In genomic region chr2:174224665-174225288, GRCh38 we compare ENCODE assay signal across 2 cellular contexts.
TF ChIP-seq lines count a peak whose summit lies in the region.

No MANE protein-coding gene starts in this region.

TF ChIP-seq in GM23338, 12 proteins besides CTCF, POLR2A, EP300 and RAD21 (continued from another document):
- TF ChIP-seq REST (IDR thresholded peaks at IDR 0.05; ENCODE audit: unreplicated experiment) (no peak), JUNB (IDR thresholded peaks at IDR 0.05; ENCODE audit: unreplicated experiment) (no peak)

TF ChIP-seq in GM12878, 131 proteins besides CTCF, POLR2A, EP300 and RAD21 (continued from another document):
- TF ChIP-seq SIX5 (IDR thresholded peaks at IDR 0.05; ENCODE audit: low read depth, low read length, severe bottlenecking) = no peak
- TF ChIP-seq TCF12 (IDR thresholded peaks at IDR 0.05; ENCODE audit: low read depth, low read length) = no peak
